1 cellular context compared by ENCODE assay signal in genomic region chr20:3777381-3777725, GRCh38.
TF ChIP-seq lines count a peak whose summit lies in the region.

No MANE protein-coding gene starts in this region.

TF ChIP-seq in IMR-90, 13 proteins besides CTCF, POLR2A, EP300 and RAD21:
- TF ChIP-seq SMC3 (IDR thresholded peaks at IDR 0.05; ENCODE audit: low read depth, low read length) (no peak), CEBPB (IDR thresholded peaks at IDR 0.05; ENCODE audit: low read depth, low read length) (no peak), MAFK (IDR thresholded peaks at IDR 0.05; ENCODE audit: low read depth, low read length) (no peak), FOS (IDR thresholded peaks at IDR 0.05; ENCODE audit: low read depth, low read length) (no peak), BHLHE40 (IDR thresholded peaks at IDR 0.05; ENCODE audit: low read depth, low read length) (no peak)
TF ChIP-seq in IMR-90: peak in this region for 0.
